ENCODE assay signal across 13 cellular contexts in the genomic region with DNA sequence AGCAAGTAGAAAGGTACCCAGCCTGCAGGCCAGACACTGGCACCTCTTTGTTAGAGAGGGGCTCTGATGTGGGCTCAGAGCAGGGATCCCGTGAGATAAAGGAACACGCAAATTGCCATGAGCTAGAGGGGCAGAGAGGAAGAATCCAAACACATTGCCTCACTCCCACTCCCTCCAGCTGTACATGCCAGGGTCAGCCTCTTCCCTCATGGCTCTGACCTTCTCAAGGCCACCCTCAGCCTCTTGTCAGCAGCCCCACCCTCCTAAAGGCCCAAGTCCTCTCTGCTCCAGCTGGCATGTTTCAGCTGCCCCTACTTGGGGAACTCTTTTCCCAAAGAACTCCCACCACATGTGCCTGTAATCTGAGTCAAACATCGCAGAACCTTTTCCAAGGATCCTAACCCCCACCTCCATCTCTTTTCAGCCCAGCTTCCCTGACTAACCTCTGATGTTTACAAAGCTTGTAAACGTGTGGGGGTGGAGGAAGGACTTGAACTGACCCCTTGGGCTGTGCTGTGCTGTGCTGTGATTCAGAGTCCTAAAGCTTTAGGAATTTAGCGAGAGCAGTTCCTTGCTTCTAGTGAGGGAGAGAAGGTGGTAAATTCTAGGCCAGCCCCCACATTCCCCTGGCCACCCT. TPM values are rescaled to one million over a fixed set of nuclear protein-coding genes. Genes with fewer than 3 reads are reported as not detected.
A peak's percentile ranks its signal among the peaks of the same experiment; 100 is the strongest.
DNase-seq lines count a peak whose midpoint lies in the region; ATAC-seq and TF ChIP-seq lines count a peak whose summit lies in the region.
"Had no signal": no experiment of that assay in that cellular context is flagged by ENCODE, and none has a peak within 500 bp of the region (broad histone marks: within the 10 kb centered on the region; RNA-seq: fewer than 3 reads in every experiment).

No MANE protein-coding gene starts in this region.

- H3K4me1 ChIP-seq in adipocyte (ENCODE audit: control insufficient read depth, insufficient read depth, low read length) = peaks cover 32% of the 10 kb centered on the region

- no peak for TF ChIP-seq CTCF in fibroblast of pulmonary artery (IDR thresholded peaks at IDR 0.05; ENCODE audit: low read length, missing control alignments)

- POLR2A ChIA-PET in HEK293T (lab: Yijun Ruan, JAX) = interaction anchor here (2.1 kb wide), 1 partner anchor 22 kb away, joined by 6 read pairs; a partner anchor contains a TSS

- DNase-seq in ELR (ENCODE audit: low read depth) (peak; percentile 94), adipocyte (ENCODE audit: low read depth) (peak; percentile 83), fibroblast of pulmonary artery (ENCODE audit: low read depth) (peak; percentile 75), renal cortical epithelial cell (ENCODE audit: low read depth) (peak; percentile 93), HEK293T (ENCODE audit: extremely low spot score) (no peak)
- DNase-seq: Calu3; effector memory CD4-positive, alpha-beta T cell; kidney; NCI-H1092 treated with DMSO at 0.1 percent for 48 hours; right lobe of liver had no signal

- ATAC-seq in GM18502 (IDR thresholded peaks at IDR 0.05; ENCODE audit: poor library complexity, unreplicated experiment) = no peak
- no peak for ATAC-seq in HG03045 (IDR thresholded peaks at IDR 0.05; ENCODE audit: unreplicated experiment)
- no peak for ATAC-seq in activated CD4-positive, CD25-positive, alpha-beta regulatory T cell treated with anti-CD3 and anti-CD28 coated beads, Interleukin-2, amount 50 U/mL, for 24 hours

- peak overlapping the region; percentile 17 for H3K9ac ChIP-seq in adipocyte (ENCODE audit: low read length)

- CTCF ChIA-PET in HEK293T (lab: Yijun Ruan, JAX) = interaction anchor here (0.8 kb wide), 1 partner anchor 15 kb away, joined by 4 read pairs; no protein-coding TSS in a partner anchor

- H3K4me3 ChIP-seq in adipocyte (ENCODE audit: low read length) = no peak overlapping the region
- no peak overlapping the region for H3K4me3 ChIP-seq in fibroblast of pulmonary artery (replicated peaks; ENCODE audit: low read depth, low read length)
- H3K4me3 ChIP-seq: right lobe of liver had no signal

- H3K36me3 ChIP-seq in adipocyte (ENCODE audit: control insufficient read depth, insufficient read depth, low read length, severe bottlenecking) = no peaks in the 10 kb centered on the region
- H3K36me3 ChIP-seq: right lobe of liver had no signal

- no peaks in the 10 kb centered on the region for H3K9me3 ChIP-seq in adipocyte (ENCODE audit: control insufficient read depth, low read length)
- H3K9me3 ChIP-seq: right lobe of liver had no signal

- no peaks in the 10 kb centered on the region for H3K27me3 ChIP-seq in adipocyte (replicated peaks; ENCODE audit: control insufficient read depth, insufficient read depth, low read length)
- H3K27me3 ChIP-seq: right lobe of liver had no signal

TF ChIP-seq in HEK293T, 16 proteins besides CTCF, POLR2A, EP300 and RAD21:
- TF ChIP-seq ELF4 (IDR thresholded peaks at IDR 0.05) = no peak
- no peak for TF ChIP-seq CTBP1 (IDR thresholded peaks at IDR 0.05; ENCODE audit: borderline replicate concordance)
- TF ChIP-seq HDGF (IDR thresholded peaks at IDR 0.05; ENCODE audit: borderline replicate concordance) = no peak
- TF ChIP-seq L3MBTL2 (conservative IDR thresholded peaks at IDR 0.05) = no peak
- no peak for TF ChIP-seq TARDBP (IDR thresholded peaks at IDR 0.05)
- TF ChIP-seq SUZ12 (IDR thresholded peaks at IDR 0.05) = no peak
- no peak for TF ChIP-seq FOXA1 (IDR thresholded peaks at IDR 0.05)
- TF ChIP-seq, protein P1, sequence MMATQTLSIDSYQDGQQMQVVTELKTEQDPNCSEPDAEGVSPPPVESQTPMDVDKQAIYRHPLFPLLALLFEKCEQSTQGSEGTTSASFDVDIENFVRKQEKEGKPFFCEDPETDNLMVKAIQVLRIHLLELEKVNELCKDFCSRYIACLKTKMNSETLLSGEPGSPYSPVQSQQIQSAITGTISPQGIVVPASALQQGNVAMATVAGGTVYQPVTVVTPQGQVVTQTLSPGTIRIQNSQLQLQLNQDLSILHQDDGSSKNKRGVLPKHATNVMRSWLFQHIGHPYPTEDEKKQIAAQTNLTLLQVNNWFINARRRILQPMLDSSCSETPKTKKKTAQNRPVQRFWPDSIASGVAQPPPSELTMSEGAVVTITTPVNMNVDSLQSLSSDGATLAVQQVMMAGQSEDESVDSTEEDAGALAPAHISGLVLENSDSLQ (IDR thresholded peaks at IDR 0.05) = no peak
- no peak for TF ChIP-seq ARNT (IDR thresholded peaks at IDR 0.05)
- no peak for TF ChIP-seq SP1 (IDR thresholded peaks at IDR 0.05)

RNA-seq across cellular contexts. Expression of a gene that starts 7.4 kb away (rescaled TPM):
- 20.7 and 31.1 TPM in 2 replicates for total RNA-seq in renal cortical epithelial cell

RNA-seq across cellular contexts. Expression of a gene that starts 22.0 kb away (rescaled TPM):
- 23.1 and 83.9 TPM in 2 replicates for total RNA-seq in renal cortical epithelial cell

RNA-seq across cellular contexts. Expression of a gene that starts 41.0 kb away (rescaled TPM):
- 84.7 and 121 TPM in 2 replicates for total RNA-seq in renal cortical epithelial cell

RNA-seq across cellular contexts. Expression of a gene that starts 54.7 kb away (rescaled TPM):
- 0.40 and 17.4 TPM in 2 replicates for total RNA-seq in renal cortical epithelial cell
